ENCODE assay signal across 21 cellular contexts in genomic region chr4:82480786-82481317, GRCh38.
"Had no signal": no experiment of that assay in that cellular context is flagged by ENCODE, and none has a peak within 500 bp of the region (broad histone marks: within the 10 kb centered on the region; RNA-seq: fewer than 3 reads in every experiment).

No MANE protein-coding gene starts in this region.

- H3K36me3 ChIP-seq: gastroesophageal sphincter, heart left ventricle, left lung, lower lobe of right lung had no signal

- H3K4me3 ChIP-seq: coronary artery, dorsolateral prefrontal cortex, gastroesophageal sphincter, heart left ventricle, hepatocyte, left lung, lower lobe of right lung had no signal

- H3K79me2 ChIP-seq: hepatocyte had no signal

- H3K4me2 ChIP-seq: hepatocyte had no signal

- H3K4me3 Mint-ChIP-seq: immature natural killer cell; naive thymus-derived CD4-positive, alpha-beta T cell had no signal

- DNase-seq: dermis blood vessel endothelial cell; dorsolateral prefrontal cortex; effector CD4-positive, alpha-beta T cell; effector memory CD4-positive, alpha-beta T cell; erythroblast; foreskin keratinocyte; heart left ventricle; hypothalamus; immature natural killer cell; left cardiac atrium; left lung; left ventricle myocardium superior; lower lobe of right lung; mesenchymal stem cell; midbrain; naive thymus-derived CD4-positive, alpha-beta T cell had no signal

- H3K27me3 ChIP-seq: dorsolateral prefrontal cortex, foreskin keratinocyte, gastroesophageal sphincter, heart left ventricle, hepatocyte, left lung had no signal

- H3K27me3 Mint-ChIP-seq: naive thymus-derived CD4-positive, alpha-beta T cell had no signal

- H3K4me1 Mint-ChIP-seq: immature natural killer cell; naive thymus-derived CD4-positive, alpha-beta T cell had no signal

- ATAC-seq: esophagus mucosa; foreskin keratinocyte; gastroesophageal sphincter; heart left ventricle; left cardiac atrium; left lung; left ventricle myocardium superior; lower lobe of right lung; naive thymus-derived CD4-positive, alpha-beta T cell had no signal

- H3K9me3 ChIP-seq: gastroesophageal sphincter, heart left ventricle, left lung, lower lobe of right lung had no signal

- H3K4me1 ChIP-seq: gastroesophageal sphincter, left lung, lower lobe of right lung had no signal

- H3K27ac ChIP-seq: coronary artery, dorsolateral prefrontal cortex, epithelial cell of prostate, foreskin keratinocyte, gastroesophageal sphincter, heart left ventricle, hepatocyte, left lung, lower lobe of right lung had no signal

- H3K9me3 Mint-ChIP-seq: immature natural killer cell; naive thymus-derived CD4-positive, alpha-beta T cell had no signal

- H3K27ac Mint-ChIP-seq: naive thymus-derived CD4-positive, alpha-beta T cell had no signal

- H2AFZ ChIP-seq: hepatocyte had no signal
